20 cellular contexts compared by ENCODE assay signal in the genomic region with DNA sequence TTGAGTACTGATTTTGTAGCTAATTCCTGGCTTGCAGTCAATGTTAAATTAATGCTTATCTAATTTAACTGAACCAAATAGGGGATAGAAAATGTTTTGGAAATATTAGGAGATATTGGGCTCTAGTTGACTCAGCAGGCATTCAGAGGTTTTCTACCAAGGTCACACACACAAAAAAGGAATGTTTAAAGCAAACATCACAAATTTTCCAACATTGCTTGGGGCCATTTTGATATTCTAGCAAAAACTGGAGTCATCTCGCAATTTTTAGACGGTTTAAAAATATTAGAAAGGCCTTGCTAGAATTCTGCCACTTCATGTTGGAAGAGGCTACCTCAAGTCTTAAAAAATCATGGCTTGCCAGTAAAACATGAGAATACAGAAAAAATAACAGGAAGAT.
DNase-seq lines count a peak whose midpoint lies in the region; ATAC-seq and TF ChIP-seq lines count a peak whose summit lies in the region.
"Had no signal": no experiment of that assay in that cellular context is flagged by ENCODE, and none has a peak within 500 bp of the region (broad histone marks: within the 10 kb centered on the region; RNA-seq: fewer than 3 reads in every experiment).

No MANE protein-coding gene starts in this region.

- peak overlapping the region; percentile 18; the same call in 1 of the 2 replicates for H3K4me2 ChIP-seq in PC-3 (ENCODE audit: low read length)
- H3K4me2 ChIP-seq in neuronal stem cell (ENCODE audit: insufficient read depth, low read length, poor library complexity, severe bottlenecking), result no peak overlapping the region
- H3K4me2 ChIP-seq: A549; BLaER1 treated with 17β-estradiol and CSF1 and Interleukin-3, amounts not matched to agents 10 nM and 100 nM had no signal

- peaks cover 15% of the 10 kb centered on the region for H3K9me3 Mint-ChIP-seq in osteocyte (ENCODE audit: unreplicated experiment)

- H4K8ac ChIP-seq in neuronal stem cell (ENCODE audit: low read depth, low read length), result no peak overlapping the region

- H3K9me3 ChIP-seq in PC-3 (ENCODE audit: low read length), result no peaks in the 10 kb centered on the region
- no peaks in the 10 kb centered on the region for H3K9me3 ChIP-seq in neuronal stem cell (replicated peaks in 1 of 2; ENCODE audit: control insufficient read depth in 2 of 2, insufficient read depth in 1 of 2, low read depth in 1 of 2, low read length in 2 of 2)
- H3K9me3 ChIP-seq: A549; BE2C; BLaER1 treated with 17β-estradiol and CSF1 and Interleukin-3, amounts not matched to agents 10 nM and 100 nM had no signal

- POLR2A ChIA-PET in PC-3 (lab: Charles Lee; ENCODE audit: unreplicated experiment), result no interaction called here

- no peaks in the 10 kb centered on the region for H3F3A ChIP-seq in PC-3 (ENCODE audit: low read length, unreplicated experiment)

- H2BK12ac ChIP-seq in neuronal stem cell (ENCODE audit: low read length), result no peak overlapping the region

- H3K27me3 Mint-ChIP-seq in osteocyte (ENCODE audit: unreplicated experiment), result no peaks in the 10 kb centered on the region
- H3K27me3 Mint-ChIP-seq: CD4-positive, alpha-beta T cell; CD8-positive, alpha-beta memory T cell had no signal

- H3K4me1 Mint-ChIP-seq in osteocyte (ENCODE audit: unreplicated experiment), result peaks cover 39% of the 10 kb centered on the region
- H3K4me1 Mint-ChIP-seq: CD14-positive monocyte; CD8-positive, alpha-beta memory T cell had no signal

- H3K14ac ChIP-seq in neuronal stem cell (ENCODE audit: low read length), result no peak overlapping the region

- H2BK5ac ChIP-seq in neuronal stem cell (ENCODE audit: low read length), result no peak overlapping the region

- H3K4me3 Mint-ChIP-seq in osteocyte (ENCODE audit: unreplicated experiment), result no peak overlapping the region
- H3K4me3 Mint-ChIP-seq: CD14-positive monocyte; CD4-positive, alpha-beta T cell; CD8-positive, alpha-beta memory T cell had no signal

- DNase-seq in ELR (ENCODE audit: low read depth) (peak; percentile 1), PC-3 (peak; percentile 36), osteocyte (ENCODE audit: extremely low spot score, unreplicated experiment) (no peak), HuH-7 (ENCODE audit: low spot score) (no peak), neuronal stem cell (ENCODE audit: low spot score) (no peak)
- DNase-seq: 8988T; ACHN; AML-193; BE2C; CD4-positive, alpha-beta T cell; CD8-positive, alpha-beta memory T cell; DMS 273 treated with DMSO at 0.1 percent for 48 hours; DMS79; GM23248; H7; HCEC 1CT had no signal

- no peak for TF ChIP-seq CTCF in PC-3 (conservative IDR thresholded peaks at IDR 0.05; ENCODE audit: low read depth, low read length)
- no peak for TF ChIP-seq CTCF in osteocyte (IDR thresholded peaks at IDR 0.05)

- no peak overlapping the region for H3K23ac ChIP-seq in neuronal stem cell (ENCODE audit: low read depth, low read length, poor library complexity)

- no peaks in the 10 kb centered on the region for H3K79me1 ChIP-seq in neuronal stem cell (ENCODE audit: low read depth, low read length)

- H4K91ac ChIP-seq in neuronal stem cell (ENCODE audit: low read depth, low read length, poor library complexity), result no peak overlapping the region

- H2AFZ ChIP-seq in PC-3 (ENCODE audit: low read length) (no peak overlapping the region), neuronal stem cell (ENCODE audit: low read length) (no peak overlapping the region)
- H2AFZ ChIP-seq: GM23248 had no signal

- H3K4me3 ChIP-seq in PC-3 (ENCODE audit: low read length), result no peak overlapping the region
- H3K4me3 ChIP-seq in neuronal stem cell (ENCODE audit: low read length in 2 of 2), result no peak overlapping the region
- H3K4me3 ChIP-seq: A549; BLaER1 treated with 17β-estradiol and CSF1 and Interleukin-3, amounts not matched to agents 10 nM and 100 nM; GM23248 had no signal

- H3K36me3 ChIP-seq in PC-3 (ENCODE audit: low read depth, low read length), result no peaks in the 10 kb centered on the region
- H3K36me3 ChIP-seq in neuronal stem cell (replicated peaks in 1 of 2; ENCODE audit: control insufficient read depth in 2 of 2, insufficient read depth in 2 of 2, low read length in 2 of 2), result no peaks in the 10 kb centered on the region
- H3K36me3 ChIP-seq: BE2C; BLaER1 treated with 17β-estradiol and CSF1 and Interleukin-3, amounts not matched to agents 10 nM and 100 nM had no signal

- BruUV-seq in PC-3 (replicated peaks; lab: Mats Ljungman, UMichigan), result no TSS peak

- CTCF ChIA-PET in PC-3 (lab: Charles Lee), result no interaction called here

- H3K27ac Mint-ChIP-seq in osteocyte (ENCODE audit: unreplicated experiment), result peak overlapping the region; percentile 92
- H3K27ac Mint-ChIP-seq: CD14-positive monocyte; CD4-positive, alpha-beta T cell; CD8-positive, alpha-beta memory T cell had no signal

- H3K27ac ChIP-seq in PC-3 (ENCODE audit: low read length) (no peak overlapping the region), neuronal stem cell (replicated peaks; ENCODE audit: low read length) (no peak overlapping the region)
- H3K27ac ChIP-seq: A549; BLaER1 treated with 17β-estradiol and CSF1 and Interleukin-3, amounts not matched to agents 10 nM and 100 nM; GM23248 had no signal

- intact Hi-C loops in PC-3 (cut with micrococcal nuclease), result no loop called here

- no peak overlapping the region for H3K4ac ChIP-seq in neuronal stem cell (ENCODE audit: low read length)

- no peak overlapping the region for H2BK120ac ChIP-seq in neuronal stem cell (ENCODE audit: low read depth, low read length)

- H3K27me3 ChIP-seq in PC-3 (ENCODE audit: low read length) (no peaks in the 10 kb centered on the region), neuronal stem cell (ENCODE audit: control insufficient read depth in 3 of 3, insufficient read depth in 3 of 3, low read depth in 1 of 3, low read length in 3 of 3) (no peaks in the 10 kb centered on the region)
- H3K27me3 ChIP-seq: BE2C; BLaER1 treated with 17β-estradiol and CSF1 and Interleukin-3, amounts not matched to agents 10 nM and 100 nM had no signal

- H2AK5ac ChIP-seq in neuronal stem cell (ENCODE audit: low read depth, low read length), result no peak overlapping the region

- no peak overlapping the region for H2BK15ac ChIP-seq in neuronal stem cell (ENCODE audit: low read length)

- no peaks in the 10 kb centered on the region for H4K20me1 ChIP-seq in PC-3 (ENCODE audit: low read length)
- H4K20me1 ChIP-seq: BLaER1 treated with 17β-estradiol and CSF1 and Interleukin-3, amounts not matched to agents 10 nM and 100 nM had no signal

- peaks cover 11% of the 10 kb centered on the region for H3K36me3 Mint-ChIP-seq in osteocyte (ENCODE audit: unreplicated experiment)
- H3K36me3 Mint-ChIP-seq: CD14-positive monocyte; CD8-positive, alpha-beta memory T cell had no signal

- ATAC-seq in PC-3, result peak; percentile 40; the same call in 1 of the 2 replicates
- no peak for ATAC-seq in HG03460 (IDR thresholded peaks at IDR 0.05; ENCODE audit: unreplicated experiment)
- ATAC-seq: A549 had no signal

- no peak overlapping the region for H3K9ac ChIP-seq in PC-3 (ENCODE audit: low read length)
- no peak overlapping the region for H3K9ac ChIP-seq in neuronal stem cell (ENCODE audit: low read depth, low read length, poor library complexity)
- H3K9ac ChIP-seq: BLaER1 treated with 17β-estradiol and CSF1 and Interleukin-3, amounts not matched to agents 10 nM and 100 nM; GM23248 had no signal

- no peaks in the 10 kb centered on the region for H3K79me2 ChIP-seq in PC-3 (ENCODE audit: low read length)

- peaks cover 11% of the 10 kb centered on the region; the same call in 1 of the 2 replicates for H3K4me1 ChIP-seq in PC-3 (ENCODE audit: insufficient read depth, low read length)
- H3K4me1 ChIP-seq in neuronal stem cell (ENCODE audit: control insufficient read depth in 2 of 2, insufficient read depth in 1 of 2, low read depth in 1 of 2, low read length in 2 of 2), result no peaks in the 10 kb centered on the region
- H3K4me1 ChIP-seq: A549; BE2C; BLaER1 treated with 17β-estradiol and CSF1 and Interleukin-3, amounts not matched to agents 10 nM and 100 nM had no signal

- no CpG with 5 or more reads among the region's 2 CpGs for WGBS in neuronal stem cell (ENCODE audit: extremely low coverage in 2 of 2, insufficient read length in 2 of 2, insufficient replicate concordance in 1 of 2), 2 donors

- H3K18ac ChIP-seq in neuronal stem cell (ENCODE audit: low read length), result no peak overlapping the region

- H3K9me2 ChIP-seq in PC-3 (replicated peaks; ENCODE audit: low read length), result no peaks in the 10 kb centered on the region

Comparison
In these comparisons a context has a peak if more than half of its experiments do, and no peak if none do; other contexts are left out.
1. DNase-seq: peak in ELR (single experiment) and PC-3 (single experiment); none in osteocyte (single experiment), HuH-7 (single experiment) and neuronal stem cell (single experiment).